Comparison of ENCODE assay signal across 2 cellular contexts in the genomic region with DNA sequence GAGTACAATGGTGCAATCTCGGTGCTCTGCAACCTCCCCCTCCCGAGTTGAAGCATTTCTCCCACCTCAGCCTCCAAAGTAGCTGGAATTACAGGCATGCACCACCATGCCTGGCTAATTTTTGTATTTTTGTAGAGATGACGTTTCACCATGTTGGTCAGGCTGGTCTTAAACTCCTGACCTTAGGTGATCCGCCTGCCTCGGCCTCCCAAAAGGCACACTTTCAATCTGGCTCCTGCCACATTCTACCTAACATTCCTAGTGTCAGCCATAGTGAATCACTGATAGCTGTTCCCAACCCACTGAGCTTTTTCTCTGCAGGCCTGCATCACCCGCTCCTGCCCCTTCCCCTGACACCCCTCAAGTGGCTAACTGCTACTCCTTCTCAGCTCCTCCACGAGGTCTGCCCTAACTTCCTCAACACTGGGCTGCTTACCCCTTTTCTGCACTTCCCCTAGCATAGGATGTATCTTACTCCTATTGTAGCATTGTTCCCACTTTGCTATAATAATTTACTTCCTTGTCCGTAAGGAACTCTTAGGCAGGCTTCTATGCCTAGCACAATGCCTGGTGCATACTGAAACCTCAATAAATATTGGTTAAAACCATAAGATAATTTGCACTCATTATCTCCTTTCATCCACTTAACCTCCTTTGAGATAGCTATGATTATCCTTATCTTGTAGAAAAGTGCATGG.
TF ChIP-seq lines count a peak whose summit lies in the region.

No MANE protein-coding gene starts in this region.

TF ChIP-seq in SK-N-SH treated with all-trans-retinoic acid at 6 μM for 48 hours, 23 proteins besides CTCF, POLR2A, EP300 and RAD21 (continued from another document):
- TF ChIP-seq ESRRG (CRISPR knock-in tag; IDR thresholded peaks at IDR 0.05), result no peak
- TF ChIP-seq CSDC2 (CRISPR knock-in tag; IDR thresholded peaks at IDR 0.05), result no peak
- TF ChIP-seq, protein P1, sequence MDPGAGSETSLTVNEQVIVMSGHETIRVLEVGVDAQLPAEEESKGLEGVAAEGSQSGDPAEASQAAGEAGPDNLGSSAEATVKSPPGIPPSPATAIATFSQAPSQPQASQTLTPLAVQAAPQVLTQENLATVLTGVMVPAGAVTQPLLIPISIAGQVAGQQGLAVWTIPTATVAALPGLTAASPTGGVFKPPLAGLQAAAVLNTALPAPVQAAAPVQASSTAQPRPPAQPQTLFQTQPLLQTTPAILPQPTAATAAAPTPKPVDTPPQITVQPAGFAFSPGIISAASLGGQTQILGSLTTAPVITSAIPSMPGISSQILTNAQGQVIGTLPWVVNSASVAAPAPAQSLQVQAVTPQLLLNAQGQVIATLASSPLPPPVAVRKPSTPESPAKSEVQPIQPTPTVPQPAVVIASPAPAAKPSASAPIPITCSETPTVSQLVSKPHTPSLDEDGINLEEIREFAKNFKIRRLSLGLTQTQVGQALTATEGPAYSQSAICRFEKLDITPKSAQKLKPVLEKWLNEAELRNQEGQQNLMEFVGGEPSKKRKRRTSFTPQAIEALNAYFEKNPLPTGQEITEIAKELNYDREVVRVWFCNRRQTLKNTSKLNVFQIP (CRISPR knock-in tag; IDR thresholded peaks at IDR 0.05; ENCODE audit: borderline replicate concordance, low read depth), result no peak
- TF ChIP-seq CREB5 (CRISPR knock-in tag; IDR thresholded peaks at IDR 0.05; ENCODE audit: low read depth), result no peak
- TF ChIP-seq, protein P2, sequence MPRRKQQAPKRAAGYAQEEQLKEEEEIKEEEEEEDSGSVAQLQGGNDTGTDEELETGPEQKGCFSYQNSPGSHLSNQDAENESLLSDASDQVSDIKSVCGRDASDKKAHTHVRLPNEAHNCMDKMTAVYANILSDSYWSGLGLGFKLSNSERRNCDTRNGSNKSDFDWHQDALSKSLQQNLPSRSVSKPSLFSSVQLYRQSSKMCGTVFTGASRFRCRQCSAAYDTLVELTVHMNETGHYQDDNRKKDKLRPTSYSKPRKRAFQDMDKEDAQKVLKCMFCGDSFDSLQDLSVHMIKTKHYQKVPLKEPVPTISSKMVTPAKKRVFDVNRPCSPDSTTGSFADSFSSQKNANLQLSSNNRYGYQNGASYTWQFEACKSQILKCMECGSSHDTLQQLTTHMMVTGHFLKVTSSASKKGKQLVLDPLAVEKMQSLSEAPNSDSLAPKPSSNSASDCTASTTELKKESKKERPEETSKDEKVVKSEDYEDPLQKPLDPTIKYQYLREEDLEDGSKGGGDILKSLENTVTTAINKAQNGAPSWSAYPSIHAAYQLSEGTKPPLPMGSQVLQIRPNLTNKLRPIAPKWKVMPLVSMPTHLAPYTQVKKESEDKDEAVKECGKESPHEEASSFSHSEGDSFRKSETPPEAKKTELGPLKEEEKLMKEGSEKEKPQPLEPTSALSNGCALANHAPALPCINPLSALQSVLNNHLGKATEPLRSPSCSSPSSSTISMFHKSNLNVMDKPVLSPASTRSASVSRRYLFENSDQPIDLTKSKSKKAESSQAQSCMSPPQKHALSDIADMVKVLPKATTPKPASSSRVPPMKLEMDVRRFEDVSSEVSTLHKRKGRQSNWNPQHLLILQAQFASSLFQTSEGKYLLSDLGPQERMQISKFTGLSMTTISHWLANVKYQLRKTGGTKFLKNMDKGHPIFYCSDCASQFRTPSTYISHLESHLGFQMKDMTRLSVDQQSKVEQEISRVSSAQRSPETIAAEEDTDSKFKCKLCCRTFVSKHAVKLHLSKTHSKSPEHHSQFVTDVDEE (CRISPR knock-in tag; IDR thresholded peaks at IDR 0.05), result no peak
- TF ChIP-seq, protein P3, sequence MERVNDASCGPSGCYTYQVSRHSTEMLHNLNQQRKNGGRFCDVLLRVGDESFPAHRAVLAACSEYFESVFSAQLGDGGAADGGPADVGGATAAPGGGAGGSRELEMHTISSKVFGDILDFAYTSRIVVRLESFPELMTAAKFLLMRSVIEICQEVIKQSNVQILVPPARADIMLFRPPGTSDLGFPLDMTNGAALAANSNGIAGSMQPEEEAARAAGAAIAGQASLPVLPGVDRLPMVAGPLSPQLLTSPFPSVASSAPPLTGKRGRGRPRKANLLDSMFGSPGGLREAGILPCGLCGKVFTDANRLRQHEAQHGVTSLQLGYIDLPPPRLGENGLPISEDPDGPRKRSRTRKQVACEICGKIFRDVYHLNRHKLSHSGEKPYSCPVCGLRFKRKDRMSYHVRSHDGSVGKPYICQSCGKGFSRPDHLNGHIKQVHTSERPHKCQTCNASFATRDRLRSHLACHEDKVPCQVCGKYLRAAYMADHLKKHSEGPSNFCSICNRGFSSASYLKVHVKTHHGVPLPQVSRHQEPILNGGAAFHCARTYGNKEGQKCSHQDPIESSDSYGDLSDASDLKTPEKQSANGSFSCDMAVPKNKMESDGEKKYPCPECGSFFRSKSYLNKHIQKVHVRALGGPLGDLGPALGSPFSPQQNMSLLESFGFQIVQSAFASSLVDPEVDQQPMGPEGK (CRISPR knock-in tag; IDR thresholded peaks at IDR 0.05; ENCODE audit: borderline replicate concordance), result no peak
- no peak for TF ChIP-seq PPARA (CRISPR knock-in tag; IDR thresholded peaks at IDR 0.05; ENCODE audit: borderline replicate concordance)
- no peak for TF ChIP-seq GLIS3 (CRISPR knock-in tag; IDR thresholded peaks at IDR 0.05)
- no peak for TF ChIP-seq ZC3H10 (CRISPR knock-in tag; IDR thresholded peaks at IDR 0.05)
- TF ChIP-seq ZNF565 (CRISPR knock-in tag; conservative IDR thresholded peaks at IDR 0.05; ENCODE audit: low read depth), result no peak
- no peak for TF ChIP-seq ZNF70 (CRISPR knock-in tag; IDR thresholded peaks at IDR 0.05)

TF ChIP-seq in SK-N-SH, 30 proteins besides CTCF, POLR2A, EP300 and RAD21:
- TF ChIP-seq CHD2 (IDR thresholded peaks at IDR 0.05; ENCODE audit: low read length, partially characterized antibody) (no peak), REST (IDR thresholded peaks at IDR 0.05; ENCODE audit: low read depth, low read length) (no peak)
